Comparison of ENCODE assay signal across 5 cellular contexts in the genomic region with DNA sequence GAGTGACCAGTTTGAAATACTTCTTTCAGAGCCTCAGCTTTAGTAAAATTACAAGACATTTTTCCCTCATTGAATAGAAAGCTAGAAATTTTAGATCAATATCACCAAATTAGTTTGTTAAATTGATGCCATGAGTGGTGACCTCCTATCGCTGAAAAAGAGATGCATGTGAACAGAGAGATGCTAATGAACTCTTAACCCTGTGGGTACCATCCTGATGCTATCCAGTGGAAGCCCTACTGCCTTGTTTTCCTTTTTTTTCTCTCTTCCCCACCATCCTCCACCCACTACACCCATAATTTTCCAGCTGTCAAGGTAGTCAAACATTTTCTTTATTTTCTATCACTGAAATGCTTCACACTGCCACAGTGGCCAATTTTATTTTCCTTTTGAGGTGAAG.
"Had no signal": no experiment of that assay in that cellular context is flagged by ENCODE, and none has a peak within 500 bp of the region (broad histone marks: within the 10 kb centered on the region; RNA-seq: fewer than 3 reads in every experiment).

No MANE protein-coding gene starts in this region.

- H3K4me2 ChIP-seq: GM23338 had no signal

- H3K4me3 Mint-ChIP-seq: GM23338, H9 had no signal

- H2AFZ ChIP-seq: GM23338 had no signal

- H3K4me3 ChIP-seq: GM23338, K562 had no signal

- H3K27ac Mint-ChIP-seq: GM23338, H9 had no signal

- DNase-seq: H9, HCEC 1CT, IMR-90 had no signal
